In the genomic region with DNA sequence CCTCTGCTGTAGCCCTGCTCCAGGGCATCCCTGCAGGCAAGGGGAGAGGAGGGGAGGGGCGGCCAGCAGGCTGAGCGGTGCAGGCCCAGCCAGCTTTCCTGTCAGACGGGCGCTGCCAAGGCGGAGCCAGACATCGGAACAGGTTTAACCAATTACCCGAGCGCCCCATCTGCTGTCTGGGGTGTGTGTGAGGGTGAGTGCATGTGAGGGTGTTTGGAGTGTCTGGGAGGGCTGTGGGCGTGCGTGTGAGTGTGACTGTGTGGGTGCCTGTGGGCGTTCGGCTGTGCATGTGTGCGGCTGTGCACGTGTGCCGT, we compare ENCODE assay signal across 24 cellular contexts. TPM values are rescaled to one million over a fixed set of nuclear protein-coding genes. Genes with fewer than 3 reads are reported as not detected.
DNase-seq lines count a peak whose midpoint lies in the region; ATAC-seq and TF ChIP-seq lines count a peak whose summit lies in the region.
"Had no signal": no experiment of that assay in that cellular context is flagged by ENCODE, and none has a peak within 500 bp of the region (broad histone marks: within the 10 kb centered on the region; RNA-seq: fewer than 3 reads in every experiment).

No MANE protein-coding gene starts in this region.

- peaks cover 16 to 100% (median 94%) of the 10 kb centered on the region in 10 experiments; a peak in 19 of 20 replicates for H3K4me1 ChIP-seq in BLaER1 treated with 17β-estradiol and CSF1 and Interleukin-3, amounts not matched to agents 10 nM and 100 nM
- no peaks in the 10 kb centered on the region for H3K4me1 ChIP-seq in right lobe of liver

- intact Hi-C loops in right lobe of liver (cut with DNase I), result no loop called here

- no peak overlapping the region for H3K27ac ChIP-seq in BLaER1 treated with 17β-estradiol and CSF1 and Interleukin-3, amounts not matched to agents 10 nM and 100 nM
- H3K27ac ChIP-seq in angular gyrus (ENCODE audit: low read depth, low read length) (peak overlapping the region; percentile 17), right lobe of liver (no peak overlapping the region)
- H3K27ac ChIP-seq: heart left ventricle, SJCRH30 had no signal

- peak; percentile 15 for DNase-seq in HT-29 (ENCODE audit: low spot score)
- DNase-seq in right lobe of liver, result peak in 1 of 3 donors; percentile 40
- no peak for DNase-seq in NCI-H2227 (lab: John Stamatoyannopoulos, UW; ENCODE audit: unreplicated experiment)
- DNase-seq: activated B cell treated with CpG ODN at 0.5 μM for 24 hours; activated CD8-positive, alpha-beta T cell treated with anti-CD3 and anti-CD28 coated beads, Interleukin-2, amount 10 ng/mL, durations not matched to agents 7 days and 5 days; activated naive CD4-positive, alpha-beta T cell treated with anti-CD3 and anti-CD28 coated beads for 36 hours; activated T-cell treated with anti-CD3 and anti-CD28 coated beads, Interleukin-2, amount 50 U/mL, for 4 hours; COR-L47; effector memory CD4-positive, alpha-beta T cell; MM.1S; NCI-H187; OCI-M1; SJCRH30 had no signal

- ATAC-seq in right lobe of liver (peak; percentile 6 to 16 (median 10)), HG03175 (IDR thresholded peaks at IDR 0.05; ENCODE audit: unreplicated experiment) (no peak), GM21447 (IDR thresholded peaks at IDR 0.05; ENCODE audit: unreplicated experiment) (no peak)
- ATAC-seq: activated CD8-positive, alpha-beta T cell treated with anti-CD3 and anti-CD28 coated beads, Interleukin-2, amount 10 ng/mL, durations not matched to agents 7 days and 5 days; activated T-cell treated with anti-CD3 and anti-CD28 coated beads, Interleukin-2, amount 50 U/mL, for 4 hours; heart left ventricle; sciatic nerve; stimulated activated effector memory CD8-positive, alpha-beta T cell treated with anti-CD3 and anti-CD28 coated beads, Interleukin-12 subunit alpha, Interleukin-12 subunit beta, amount 100 ng/mL, for 72 hours had no signal

- WGBS in right lobe of liver (ENCODE audit: insufficient coverage, low coverage, low lambda C conversion rate, missing lambda C conversion rate), result no CpG with 5 or more reads among the region's 15 CpGs

- H3K4me3 ChIP-seq in BLaER1 treated with 17β-estradiol and CSF1 and Interleukin-3, amounts not matched to agents 10 nM and 100 nM, result no peak overlapping the region
- no peak overlapping the region for H3K4me3 ChIP-seq in right lobe of liver
- H3K4me3 ChIP-seq: heart left ventricle, lung, SJCRH30 had no signal

- no peak for TF ChIP-seq POLR2A in right lobe of liver (IDR thresholded peaks at IDR 0.05)

- no peaks in the 10 kb centered on the region for H3K36me3 ChIP-seq in BLaER1 treated with 17β-estradiol and CSF1 and Interleukin-3, amounts not matched to agents 10 nM and 100 nM
- no peaks in the 10 kb centered on the region for H3K36me3 ChIP-seq in right lobe of liver
- H3K36me3 ChIP-seq: heart left ventricle, SJCRH30 had no signal

- peak overlapping the region in 10 of 11 experiments; percentile 21 to 97 (median 89); a peak in 18 of 22 replicates for H3K4me2 ChIP-seq in BLaER1 treated with 17β-estradiol and CSF1 and Interleukin-3, amounts not matched to agents 10 nM and 100 nM

- peaks cover 0 to 58% (median 6%) of the 10 kb centered on the region in 11 experiments; a peak in 8 of 22 replicates for H4K20me1 ChIP-seq in BLaER1 treated with 17β-estradiol and CSF1 and Interleukin-3, amounts not matched to agents 10 nM and 100 nM

- no peak for TF ChIP-seq CTCF in right lobe of liver (IDR thresholded peaks at IDR 0.05)

- peaks cover 0 to 29% (median 0%) of the 10 kb centered on the region in 11 experiments; a peak in 7 of 22 replicates for H3K27me3 ChIP-seq in BLaER1 treated with 17β-estradiol and CSF1 and Interleukin-3, amounts not matched to agents 10 nM and 100 nM
- H3K27me3 ChIP-seq in right lobe of liver, result no peaks in the 10 kb centered on the region
- H3K27me3 ChIP-seq: SJCRH30 had no signal

- H3K9ac ChIP-seq in BLaER1 treated with 17β-estradiol and CSF1 and Interleukin-3, amounts not matched to agents 10 nM and 100 nM, result no peak overlapping the region; a peak in 1 of 22 replicates

- no peaks in the 10 kb centered on the region for H3K9me3 ChIP-seq in BLaER1 treated with 17β-estradiol and CSF1 and Interleukin-3, amounts not matched to agents 10 nM and 100 nM (replicated peaks in 1 of 11)
- H3K9me3 ChIP-seq in right lobe of liver, result no peaks in the 10 kb centered on the region
- H3K9me3 ChIP-seq: heart left ventricle, SJCRH30 had no signal

RNA-seq across cellular contexts. Expression of a gene that starts 20.0 kb away (rescaled TPM):
- 0.23 and 1.0 TPM in 2 replicates for total RNA-seq in HT-29 (2014; rRNA removed; shearing (Covaris generic))
- under 1 TPM in 3 of 6 experiments, not detected in 3; 0.25 to 0.49 (median 0.29) TPM for total RNA-seq in right lobe of liver
- total RNA-seq: activated CD8-positive, alpha-beta T cell treated with anti-CD3 and anti-CD28 coated beads, Interleukin-2, amount 10 ng/mL, durations not matched to agents 7 days and 5 days; activated naive CD4-positive, alpha-beta T cell treated with anti-CD3 and anti-CD28 coated beads for 36 hours; H4; heart left ventricle; osteoblast; sciatic nerve; SJCRH30; T-helper 2 cell treated with Interferon-gamma antibody and Interleukin-4, amounts not matched to agents 100 ng/mL and 5 ng/mL, for 36 hours had no signal

RNA-seq across cellular contexts. Expression of a gene that starts 50.1 kb away (rescaled TPM):
- total RNA-seq in HT-29 (2014; rRNA removed; shearing (Covaris generic)), result 77.8 and 86.8 TPM in 2 replicates
- total RNA-seq in right lobe of liver, result 10 to 100 TPM; 48.6 to 90.2 (median 68.5) TPM

Comparison
In these comparisons a context has a peak if more than half of its experiments do, and no peak if none do; other contexts are left out.
1. ATAC-seq: peak in right lobe of liver (4 of 4); none in HG03175 (single experiment) and GM21447 (single experiment).